ENCODE assay signal across 8 cellular contexts in genomic region chr22:36355894-36356293, GRCh38. TPM values are rescaled to one million over a fixed set of nuclear protein-coding genes. Genes with fewer than 3 reads are reported as not detected.
DNase-seq lines count a peak whose midpoint lies in the region; ATAC-seq and FAIRE-seq lines count a peak whose summit lies in the region.

No MANE protein-coding gene starts in this region.

- POLR2A ChIA-PET in activated CD4-positive, alpha-beta memory T cell treated with anti-CD3 and anti-CD28 coated beads for 36 hours (lab: Charles Lee), result interaction anchor here (0.8 to 1.6 kb wide), 6 partner anchors 9 to 27 kb away, joined by 3 to 6 read pairs (median 3); no protein-coding TSS in a partner anchor

- intact Hi-C loops in activated CD4-positive, alpha-beta memory T cell treated with anti-CD3 and anti-CD28 coated beads for 36 hours (cut with micrococcal nuclease), result loop anchor here (10.0 kb wide), 1 partner anchor 889 kb away; the partner anchor contains the start of gene RAC2
- intact Hi-C loops in right cardiac atrium (cut with DNase I), result no loop called here

- H3K4me1 ChIP-seq in right cardiac atrium (ENCODE audit: control insufficient read depth, insufficient read depth, low read length), result peaks cover 60% of the 10 kb centered on the region
- H3K4me1 ChIP-seq in small intestine (ENCODE audit: control insufficient read depth in 2 of 2, insufficient read depth in 1 of 2, low read depth in 1 of 2, low read length in 1 of 2), result peaks cover 17 to 57% of the 10 kb centered on the region in 2 donors

- CTCF ChIA-PET in activated CD4-positive, alpha-beta memory T cell treated with anti-CD3 and anti-CD28 coated beads for 36 hours (lab: Charles Lee), result interaction anchor here (0.7 to 3.2 kb wide), 6 partner anchors 16 to 115 kb away, joined by 3 to 13 read pairs (median 6); no protein-coding TSS in a partner anchor

- no peaks in the 10 kb centered on the region for H3K36me3 ChIP-seq in small intestine (ENCODE audit: control insufficient read depth in 2 of 2, insufficient read depth in 2 of 2, low read length in 2 of 2)

- H3K4me1 Mint-ChIP-seq in activated CD4-positive, alpha-beta memory T cell treated with anti-CD3 and anti-CD28 coated beads for 36 hours (ENCODE audit: low read depth), result peaks cover 97% of the 10 kb centered on the region

- no peaks in the 10 kb centered on the region for H3K27me3 ChIP-seq in right cardiac atrium (ENCODE audit: control insufficient read depth, insufficient read depth)
- H3K27me3 ChIP-seq in small intestine (ENCODE audit: control insufficient read depth in 2 of 2, insufficient read depth in 2 of 2, low read length in 2 of 2), result no peaks in the 10 kb centered on the region

- H3K27ac ChIP-seq in right cardiac atrium (ENCODE audit: low read length) (peak overlapping the region; percentile 86), small intestine (ENCODE audit: low read depth in 1 of 2, low read length in 1 of 2) (peak overlapping the region; percentile 59 to 93)

- ATAC-seq in right cardiac atrium (no peak), HG03108 (IDR thresholded peaks at IDR 0.05; ENCODE audit: unreplicated experiment) (no peak)

- peak overlapping the region; percentile 47 for H3K4me3 Mint-ChIP-seq in activated CD4-positive, alpha-beta memory T cell treated with anti-CD3 and anti-CD28 coated beads for 36 hours

- FAIRE-seq in small intestine (lab: Jason Lieb, UNC), result no peak

- H3K27ac Mint-ChIP-seq in activated CD4-positive, alpha-beta memory T cell treated with anti-CD3 and anti-CD28 coated beads for 36 hours, result peak overlapping the region; percentile 94

- H3K4me3 ChIP-seq in GM08714 (ENCODE audit: low read length) (peak overlapping the region; percentile 27; the same call in 1 of the 2 replicates), right cardiac atrium (ENCODE audit: low read length) (no peak overlapping the region), small intestine (ENCODE audit: low read depth in 1 of 2, low read length in 2 of 2) (no peak overlapping the region)

- WGBS in right cardiac atrium, result 72% methylated on average over 6 of the region's 6 CpGs
- 64 to 74% (median 65%) methylated on average over 6 of the region's 6 CpGs for WGBS in small intestine, 3 donors

- H3K27me3 Mint-ChIP-seq in activated CD4-positive, alpha-beta memory T cell treated with anti-CD3 and anti-CD28 coated beads for 36 hours, result no peaks in the 10 kb centered on the region

- H3K9me3 Mint-ChIP-seq in activated CD4-positive, alpha-beta memory T cell treated with anti-CD3 and anti-CD28 coated beads for 36 hours, result no peaks in the 10 kb centered on the region

- H3K9me3 ChIP-seq in right cardiac atrium (ENCODE audit: control insufficient read depth, low read length), result no peaks in the 10 kb centered on the region
- H3K9me3 ChIP-seq in small intestine (ENCODE audit: control insufficient read depth, low read depth), result no peaks in the 10 kb centered on the region

- H3K36me3 Mint-ChIP-seq in activated CD4-positive, alpha-beta memory T cell treated with anti-CD3 and anti-CD28 coated beads for 36 hours, result peaks cover 32% of the 10 kb centered on the region

- no peak for DNase-seq in activated CD4-positive, alpha-beta memory T cell treated with anti-CD3 and anti-CD28 coated beads for 36 hours
- peak in 2 of 3 donors; percentile 28 to 43 for DNase-seq in right cardiac atrium
- DNase-seq in small intestine, result no peak
- no peak for DNase-seq in putamen (ENCODE audit: low spot score)
- no peak for DNase-seq in mesenteric fat pad (ENCODE audit: low spot score)
- no peak for DNase-seq in NCI-H524 (lab: John Stamatoyannopoulos, UW)

RNA-seq across cellular contexts. Expression of gene MYH9, which starts 31.9 kb away (rescaled TPM):
- 100 to 1,000 TPM; 712 to 720 TPM for total RNA-seq in activated CD4-positive, alpha-beta memory T cell treated with anti-CD3 and anti-CD28 coated beads for 36 hours
- 100 to 1,000 TPM; 140 to 224 (median 163) TPM for total RNA-seq in right cardiac atrium
- polyA plus RNA-seq in right cardiac atrium, result 92.5 TPM
- polyA plus RNA-seq in small intestine, result 100 to 1,000 TPM in 2 of 3 donors, 10 to 100 TPM in 1; 95.4 to 156 (median 130) TPM
- 673 TPM for total RNA-seq in mesenteric fat pad

Comparison
In these comparisons a context has a peak if more than half of its experiments do, and no peak if none do; other contexts are left out.
1. DNase-seq: peak in right cardiac atrium (2 of 3); none in activated CD4-positive, alpha-beta memory T cell treated with anti-CD3 and anti-CD28 coated beads for 36 hours (single experiment), small intestine (single experiment), putamen (single experiment), mesenteric fat pad (single experiment) and NCI-H524 (0 of 2).